ENCODE assay signal across 1 cellular context in the genomic region with DNA sequence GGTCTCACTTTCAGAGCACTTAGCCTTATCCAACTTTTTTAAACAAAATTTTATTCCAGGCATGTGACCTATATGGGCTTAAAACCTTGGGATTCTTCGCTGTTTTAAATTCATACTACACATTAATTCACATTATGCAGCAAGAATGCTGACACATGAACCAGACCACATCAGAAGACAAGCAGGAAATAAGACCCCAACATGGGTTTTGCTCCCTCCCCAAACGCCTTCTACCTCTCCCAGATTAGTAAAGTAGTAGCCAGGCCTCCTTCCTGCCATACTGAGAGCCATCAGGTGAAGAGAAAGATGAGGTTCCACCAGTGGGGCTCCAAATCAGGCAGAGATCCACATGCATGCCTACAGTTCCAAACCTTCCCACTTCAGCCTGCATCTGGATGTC.
TF ChIP-seq lines count a peak whose summit lies in the region.

No MANE protein-coding gene starts in this region.

TF ChIP-seq in HepG2, 621 proteins besides CTCF, POLR2A, EP300 and RAD21:
- TF ChIP-seq ZSCAN25 (CRISPR knock-in tag; IDR thresholded peaks at IDR 0.05): no peak
- TF ChIP-seq, protein P1, sequence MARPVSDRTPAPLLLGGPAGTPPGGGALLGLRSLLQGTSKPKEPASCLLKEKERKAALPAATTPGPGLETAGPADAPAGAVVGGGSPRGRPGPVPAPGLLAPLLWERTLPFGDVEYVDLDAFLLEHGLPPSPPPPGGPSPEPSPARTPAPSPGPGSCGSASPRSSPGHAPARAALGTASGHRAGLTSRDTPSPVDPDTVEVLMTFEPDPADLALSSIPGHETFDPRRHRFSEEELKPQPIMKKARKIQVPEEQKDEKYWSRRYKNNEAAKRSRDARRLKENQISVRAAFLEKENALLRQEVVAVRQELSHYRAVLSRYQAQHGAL (CRISPR knock-in tag; IDR thresholded peaks at IDR 0.05; ENCODE audit: not compliant biosample characterization): no peak
- TF ChIP-seq, protein P2, sequence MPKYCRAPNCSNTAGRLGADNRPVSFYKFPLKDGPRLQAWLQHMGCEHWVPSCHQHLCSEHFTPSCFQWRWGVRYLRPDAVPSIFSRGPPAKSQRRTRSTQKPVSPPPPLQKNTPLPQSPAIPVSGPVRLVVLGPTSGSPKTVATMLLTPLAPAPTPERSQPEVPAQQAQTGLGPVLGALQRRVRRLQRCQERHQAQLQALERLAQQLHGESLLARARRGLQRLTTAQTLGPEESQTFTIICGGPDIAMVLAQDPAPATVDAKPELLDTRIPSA (CRISPR knock-in tag; IDR thresholded peaks at IDR 0.05; ENCODE audit: borderline replicate concordance): no peak
- TF ChIP-seq TBX2 (CRISPR knock-in tag; IDR thresholded peaks at IDR 0.05; ENCODE audit: borderline replicate concordance): no peak
- TF ChIP-seq, protein P3, sequence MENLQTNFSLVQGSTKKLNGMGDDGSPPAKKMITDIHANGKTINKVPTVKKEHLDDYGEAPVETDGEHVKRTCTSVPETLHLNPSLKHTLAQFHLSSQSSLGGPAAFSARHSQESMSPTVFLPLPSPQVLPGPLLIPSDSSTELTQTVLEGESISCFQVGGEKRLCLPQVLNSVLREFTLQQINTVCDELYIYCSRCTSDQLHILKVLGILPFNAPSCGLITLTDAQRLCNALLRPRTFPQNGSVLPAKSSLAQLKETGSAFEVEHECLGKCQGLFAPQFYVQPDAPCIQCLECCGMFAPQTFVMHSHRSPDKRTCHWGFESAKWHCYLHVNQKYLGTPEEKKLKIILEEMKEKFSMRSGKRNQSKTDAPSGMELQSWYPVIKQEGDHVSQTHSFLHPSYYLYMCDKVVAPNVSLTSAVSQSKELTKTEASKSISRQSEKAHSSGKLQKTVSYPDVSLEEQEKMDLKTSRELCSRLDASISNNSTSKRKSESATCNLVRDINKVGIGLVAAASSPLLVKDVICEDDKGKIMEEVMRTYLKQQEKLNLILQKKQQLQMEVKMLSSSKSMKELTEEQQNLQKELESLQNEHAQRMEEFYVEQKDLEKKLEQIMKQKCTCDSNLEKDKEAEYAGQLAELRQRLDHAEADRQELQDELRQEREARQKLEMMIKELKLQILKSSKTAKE (CRISPR knock-in tag; IDR thresholded peaks at IDR 0.05; ENCODE audit: borderline replicate concordance): no peak
- no peak for TF ChIP-seq SRSF1 (optimal IDR thresholded peaks at IDR 0.05; ENCODE audit: low read depth, low read length)
- no peak for TF ChIP-seq HNF4G (IDR thresholded peaks at IDR 0.05; ENCODE audit: borderline replicate concordance, low read depth, low read length)
- TF ChIP-seq HNF4G (CRISPR knock-in tag; IDR thresholded peaks at IDR 0.05; ENCODE audit: borderline replicate concordance, low read depth): no peak
- no peak for TF ChIP-seq KDM5B (CRISPR knock-in tag; IDR thresholded peaks at IDR 0.05; ENCODE audit: borderline replicate concordance)
- no peak for TF ChIP-seq ZNF20 (CRISPR knock-in tag; IDR thresholded peaks at IDR 0.05)
- no peak for TF ChIP-seq HDAC2 (CRISPR knock-in tag; IDR thresholded peaks at IDR 0.05)
- TF ChIP-seq, protein P4, sequence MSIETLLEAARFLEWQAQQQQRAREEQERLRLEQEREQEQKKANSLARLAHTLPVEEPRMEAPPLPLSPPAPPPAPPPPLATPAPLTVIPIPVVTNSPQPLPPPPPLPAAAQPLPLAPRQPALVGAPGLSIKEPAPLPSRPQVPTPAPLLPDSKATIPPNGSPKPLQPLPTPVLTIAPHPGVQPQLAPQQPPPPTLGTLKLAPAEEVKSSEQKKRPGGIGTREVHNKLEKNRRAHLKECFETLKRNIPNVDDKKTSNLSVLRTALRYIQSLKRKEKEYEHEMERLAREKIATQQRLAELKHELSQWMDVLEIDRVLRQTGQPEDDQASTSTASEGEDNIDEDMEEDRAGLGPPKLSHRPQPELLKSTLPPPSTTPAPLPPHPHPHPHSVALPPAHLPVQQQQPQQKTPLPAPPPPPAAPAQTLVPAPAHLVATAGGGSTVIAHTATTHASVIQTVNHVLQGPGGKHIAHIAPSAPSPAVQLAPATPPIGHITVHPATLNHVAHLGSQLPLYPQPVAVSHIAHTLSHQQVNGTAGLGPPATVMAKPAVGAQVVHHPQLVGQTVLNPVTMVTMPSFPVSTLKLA (IDR thresholded peaks at IDR 0.05): no peak
- no peak for TF ChIP-seq ZNF335 (CRISPR knock-in tag; IDR thresholded peaks at IDR 0.05)
- TF ChIP-seq U2AF1 (optimal IDR thresholded peaks at IDR 0.05; ENCODE audit: low read depth, low read length): no peak
- no peak for TF ChIP-seq CREB1 (IDR thresholded peaks at IDR 0.05)
- no peak for TF ChIP-seq CREB1 (CRISPR knock-in tag; IDR thresholded peaks at IDR 0.05)
- TF ChIP-seq TOPORS (CRISPR knock-in tag; IDR thresholded peaks at IDR 0.05): no peak
- TF ChIP-seq ZNF75D (CRISPR knock-in tag; IDR thresholded peaks at IDR 0.05; ENCODE audit: borderline replicate concordance): no peak
- TF ChIP-seq, protein P5, sequence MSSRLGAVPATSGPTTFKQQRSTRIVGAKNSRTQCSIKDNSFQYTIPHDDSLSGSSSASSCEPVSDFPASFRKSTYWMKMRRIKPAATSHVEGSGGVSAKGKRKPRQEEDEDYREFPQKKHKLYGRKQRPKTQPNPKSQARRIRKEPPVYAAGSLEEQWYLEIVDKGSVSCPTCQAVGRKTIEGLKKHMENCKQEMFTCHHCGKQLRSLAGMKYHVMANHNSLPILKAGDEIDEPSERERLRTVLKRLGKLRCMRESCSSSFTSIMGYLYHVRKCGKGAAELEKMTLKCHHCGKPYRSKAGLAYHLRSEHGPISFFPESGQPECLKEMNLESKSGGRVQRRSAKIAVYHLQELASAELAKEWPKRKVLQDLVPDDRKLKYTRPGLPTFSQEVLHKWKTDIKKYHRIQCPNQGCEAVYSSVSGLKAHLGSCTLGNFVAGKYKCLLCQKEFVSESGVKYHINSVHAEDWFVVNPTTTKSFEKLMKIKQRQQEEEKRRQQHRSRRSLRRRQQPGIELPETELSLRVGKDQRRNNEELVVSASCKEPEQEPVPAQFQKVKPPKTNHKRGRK (CRISPR knock-in tag; IDR thresholded peaks at IDR 0.05): no peak
